ENCODE assay signal across 1 cellular context in genomic region chr20:63216041-63216848, GRCh38.
TF ChIP-seq lines count a peak whose summit lies in the region.

YTHDF1 (minus strand) TSS chr20:63216131; CDS start chr20:63215892, 239 bp downstream.

TF ChIP-seq in HEK293, 187 proteins besides CTCF, POLR2A, EP300 and RAD21 (continued from another document):
- TF ChIP-seq ZBTB10 (tag by site-specific recombination; IDR thresholded peaks at IDR 0.05) = peak; percentile 93
- peak; percentile 53; the same call in 1 of the 2 replicates for TF ChIP-seq ZNF449 (tag by site-specific recombination; IDR thresholded peaks at IDR 0.05)
- TF ChIP-seq TCF7L2 (IDR thresholded peaks at IDR 0.05; ENCODE audit: borderline replicate concordance, low read depth, low read length) = no peak
- no peak for TF ChIP-seq ZNF677 (tag by site-specific recombination; IDR thresholded peaks at IDR 0.05)
- no peak for TF ChIP-seq ZNF530 (tag by site-specific recombination; IDR thresholded peaks at IDR 0.05; ENCODE audit: low read depth)
- TF ChIP-seq ZNF514 (tag by site-specific recombination; IDR thresholded peaks at IDR 0.05) = no peak
- peak; percentile 7; the same call in 1 of the 2 replicates for TF ChIP-seq ZIC2 (tag by site-specific recombination; IDR thresholded peaks at IDR 0.05)
- TF ChIP-seq ZNF394 (tag by site-specific recombination; IDR thresholded peaks at IDR 0.05; ENCODE audit: borderline replicate concordance) = peak; percentile 34; the same call in 1 of the 2 replicates
- peak; percentile 80 for TF ChIP-seq EGR2 (tag by site-specific recombination; IDR thresholded peaks at IDR 0.05; ENCODE audit: low read depth)
- TF ChIP-seq INSM2 (tag by site-specific recombination; IDR thresholded peaks at IDR 0.05) = peak; percentile 29; the same call in 1 of the 2 replicates
- TF ChIP-seq ZNF792 (tag by site-specific recombination; IDR thresholded peaks at IDR 0.05) = no peak
- no peak for TF ChIP-seq ZNF404 (tag by site-specific recombination; IDR thresholded peaks at IDR 0.05)
- TF ChIP-seq ZNF629 (tag by site-specific recombination; IDR thresholded peaks at IDR 0.05) = peak; percentile 63; the same call in 1 of the 2 replicates
- TF ChIP-seq ZNF155 (tag by site-specific recombination; IDR thresholded peaks at IDR 0.05) = no peak
- peak; percentile 55; the same call in 1 of the 2 replicates for TF ChIP-seq TSHZ1 (tag by site-specific recombination; IDR thresholded peaks at IDR 0.05; ENCODE audit: borderline replicate concordance)
- no peak for TF ChIP-seq ZNF362 (tag by site-specific recombination; IDR thresholded peaks at IDR 0.05)
- peak; percentile 77 for TF ChIP-seq SP2 (tag by site-specific recombination; IDR thresholded peaks at IDR 0.05)
- TF ChIP-seq ZNF10 (tag by site-specific recombination; IDR thresholded peaks at IDR 0.05) = no peak
- TF ChIP-seq ZBTB17 (tag by site-specific recombination; IDR thresholded peaks at IDR 0.05) = peak; percentile 20; the same call in 1 of the 2 replicates
- peak; percentile 92 for TF ChIP-seq ZNF76 (tag by site-specific recombination; IDR thresholded peaks at IDR 0.05; ENCODE audit: borderline replicate concordance, low read depth)
- TF ChIP-seq ZNF302 (tag by site-specific recombination; IDR thresholded peaks at IDR 0.05; ENCODE audit: low read depth) = no peak
- no peak for TF ChIP-seq HOXC10 (CRISPR knock-in tag; IDR thresholded peaks at IDR 0.05)
- peak; percentile 89 for TF ChIP-seq ZNF561 (tag by site-specific recombination; IDR thresholded peaks at IDR 0.05; ENCODE audit: borderline replicate concordance)
